9 cellular contexts compared by ENCODE assay signal in genomic region chr11:108237058-108237481, GRCh38. TPM values are rescaled to one million over a fixed set of nuclear protein-coding genes. Genes with fewer than 3 reads are reported as not detected.
DNase-seq lines count a peak whose midpoint lies in the region; ATAC-seq and TF ChIP-seq lines count a peak whose summit lies in the region.
"Had no signal": no experiment of that assay in that cellular context is flagged by ENCODE, and none has a peak within 500 bp of the region (broad histone marks: within the 10 kb centered on the region; RNA-seq: fewer than 3 reads in every experiment).

No MANE protein-coding gene starts in this region.

- H3K27me3 ChIP-seq in left lung (no peaks in the 10 kb centered on the region), neural progenitor cell (no peaks in the 10 kb centered on the region)

- H3K27ac ChIP-seq in left lung = peak overlapping the region; percentile 43 to 78
- H3K27ac ChIP-seq in neural progenitor cell = no peak overlapping the region

- H3K4me2 ChIP-seq in neural progenitor cell = no peak overlapping the region

- no peaks in the 10 kb centered on the region for H3K4me1 Mint-ChIP-seq in neural progenitor cell

- ATAC-seq in GM18858 (IDR thresholded peaks at IDR 0.05; ENCODE audit: unreplicated experiment) = peak; percentile 27
- ATAC-seq in GM21825 (IDR thresholded peaks at IDR 0.05; ENCODE audit: unreplicated experiment) = peak; percentile 54
- ATAC-seq in HG03575 (IDR thresholded peaks at IDR 0.05; ENCODE audit: extremely low read depth, insufficient number of reproducible peaks, low FRiP score, unreplicated experiment) = peak; percentile 26
- ATAC-seq in left lung = no peak
- ATAC-seq: SK-N-SH treated with all-trans-retinoic acid at 6 μM for 48 hours had no signal

- DNase-seq in left lung (no peak), neural progenitor cell (ENCODE audit: low spot score) (no peak), KBM-7 (no peak), NCI-H1092 treated with DMSO at 0.1 percent for 48 hours (lab: John Stamatoyannopoulos, UW) (no peak), hippocampal formation (lab: John Stamatoyannopoulos, UW) (no peak)

- intact Hi-C loops in left lung (cut with DNase I) = no loop called here

- no peaks in the 10 kb centered on the region for H4K20me1 ChIP-seq in neural progenitor cell (ENCODE audit: low read depth)

- H3K27ac Mint-ChIP-seq in neural progenitor cell = no peak overlapping the region

- H3K4me1 ChIP-seq in left lung (peaks cover 0 to 23% of the 10 kb centered on the region in 2 donors), neural progenitor cell (no peaks in the 10 kb centered on the region)

- H3K79me2 ChIP-seq in neural progenitor cell (ENCODE audit: low read depth) = no peaks in the 10 kb centered on the region

- no peaks in the 10 kb centered on the region for H3K9me3 Mint-ChIP-seq in neural progenitor cell

- in situ Hi-C loops in KBM-7 (cut with MboI; ENCODE audit: low pct_unique_long_range_greater_than_20kb, low sequenced_read_pairs) = no loop called here

- H3K9me3 ChIP-seq in left lung (no peaks in the 10 kb centered on the region), neural progenitor cell (ENCODE audit: low read depth) (no peaks in the 10 kb centered on the region)

- no peak overlapping the region for H3K9ac ChIP-seq in neural progenitor cell

- H3K36me3 ChIP-seq in left lung (peaks cover 0 to 48% of the 10 kb centered on the region in 2 donors), neural progenitor cell (no peaks in the 10 kb centered on the region)

- no peaks in the 10 kb centered on the region for H3K27me3 Mint-ChIP-seq in neural progenitor cell (ENCODE audit: insufficient read depth, low read depth)

- H3K4me3 ChIP-seq in left lung (no peak overlapping the region), neural progenitor cell (no peak overlapping the region)

- no peak for TF ChIP-seq CTCF in left lung (IDR thresholded peaks at IDR 0.05)
- no peak for TF ChIP-seq CTCF in neural progenitor cell (IDR thresholded peaks at IDR 0.05)

- no peaks in the 10 kb centered on the region for H3F3A ChIP-seq in neural progenitor cell (ENCODE audit: low read depth)

- H3K36me3 Mint-ChIP-seq in neural progenitor cell = peaks cover 17% of the 10 kb centered on the region

- H2AFZ ChIP-seq in neural progenitor cell (replicated peaks) = no peak overlapping the region

- no peak overlapping the region for H3K4me3 Mint-ChIP-seq in neural progenitor cell

RNA-seq across cellular contexts. Expression of gene ATM, which starts 14.2 kb away (rescaled TPM):
- total RNA-seq in left lung (10 to 100 TPM; 69.1 to 79.4 TPM), neural progenitor cell (ENCODE audit: low replicate concordance) (66.5 and 105 TPM in 2 replicates)

RNA-seq across cellular contexts. Expression of gene NPAT, which starts 14.6 kb away (rescaled TPM):
- 10 to 100 TPM; 13.6 to 14.2 TPM for total RNA-seq in left lung
- total RNA-seq in neural progenitor cell (ENCODE audit: low replicate concordance) = 20.8 and 39.2 TPM in 2 replicates
